ENCODE assay signal across 1 cellular context in the genomic region with DNA sequence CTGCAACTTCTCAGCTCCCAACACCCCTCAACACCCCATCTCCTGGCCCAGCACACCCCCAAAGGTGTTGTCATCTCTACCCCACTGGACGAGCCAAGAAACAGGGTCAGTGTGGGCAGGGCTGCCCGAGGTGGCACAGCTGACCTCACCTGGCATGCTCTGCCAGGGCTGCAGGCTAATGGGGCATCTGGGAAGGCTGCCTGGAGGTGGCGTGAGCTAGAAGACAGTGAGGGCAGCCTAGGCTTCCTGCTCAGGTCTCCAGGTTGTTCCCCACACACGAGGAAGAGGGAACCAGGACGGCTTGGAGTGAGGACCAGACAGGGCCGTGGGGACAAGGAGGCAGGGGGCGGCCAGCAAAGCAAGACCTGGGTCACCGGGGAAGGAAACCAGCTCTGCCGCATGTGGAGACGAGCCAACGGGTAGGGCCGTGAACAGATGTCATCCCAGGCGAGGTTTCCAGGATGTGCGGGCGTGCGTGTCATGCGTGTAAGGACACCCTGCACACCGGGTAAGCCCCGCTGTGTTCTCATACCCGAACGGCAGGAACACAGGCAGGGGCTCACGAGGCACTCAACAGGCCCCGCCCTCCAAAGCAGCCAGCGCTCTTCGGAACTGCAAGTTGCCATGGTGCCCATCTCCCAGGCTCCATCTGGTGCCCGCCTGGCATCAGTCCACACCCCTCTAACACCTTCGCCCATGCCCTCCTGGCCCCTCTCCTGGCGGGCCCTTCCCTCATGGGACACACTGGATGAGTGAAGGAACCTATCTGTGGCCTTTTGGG.
TF ChIP-seq lines count a peak whose summit lies in the region.

No MANE protein-coding gene starts in this region.

TF ChIP-seq in HepG2, 621 proteins besides CTCF, POLR2A, EP300 and RAD21:
- no peak for TF ChIP-seq MATR3 (CRISPR knock-in tag; IDR thresholded peaks at IDR 0.05)
- TF ChIP-seq ZNF232 (CRISPR knock-in tag; IDR thresholded peaks at IDR 0.05; ENCODE audit: borderline replicate concordance), result no peak
- TF ChIP-seq ZNF577 (CRISPR knock-in tag; IDR thresholded peaks at IDR 0.05; ENCODE audit: borderline replicate concordance, low read depth), result no peak
- TF ChIP-seq, protein P1, sequence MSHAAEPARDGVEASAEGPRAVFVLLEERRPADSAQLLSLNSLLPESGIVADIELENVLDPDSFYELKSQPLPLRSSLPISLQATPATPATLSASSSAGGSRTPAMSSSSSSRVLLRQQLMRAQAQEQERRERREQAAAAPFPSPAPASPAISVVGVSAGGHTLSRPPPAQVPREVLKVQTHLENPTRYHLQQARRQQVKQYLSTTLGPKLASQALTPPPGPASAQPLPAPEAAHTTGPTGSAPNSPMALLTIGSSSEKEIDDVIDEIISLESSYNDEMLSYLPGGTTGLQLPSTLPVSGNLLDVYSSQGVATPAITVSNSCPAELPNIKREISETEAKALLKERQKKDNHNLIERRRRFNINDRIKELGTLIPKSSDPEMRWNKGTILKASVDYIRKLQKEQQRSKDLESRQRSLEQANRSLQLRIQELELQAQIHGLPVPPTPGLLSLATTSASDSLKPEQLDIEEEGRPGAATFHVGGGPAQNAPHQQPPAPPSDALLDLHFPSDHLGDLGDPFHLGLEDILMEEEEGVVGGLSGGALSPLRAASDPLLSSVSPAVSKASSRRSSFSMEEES (CRISPR knock-in tag; IDR thresholded peaks at IDR 0.05), result no peak
- TF ChIP-seq FOXJ3 (CRISPR knock-in tag; IDR thresholded peaks at IDR 0.05; ENCODE audit: borderline replicate concordance), result no peak
- no peak for TF ChIP-seq ZFP82 (CRISPR knock-in tag; IDR thresholded peaks at IDR 0.05; ENCODE audit: borderline replicate concordance)
- 0 out of 2 replicates have a peak, but pooled peaks have one; percentile 32 for TF ChIP-seq ZNF563 (CRISPR knock-in tag; IDR thresholded peaks at IDR 0.05)
- TF ChIP-seq AHR (CRISPR knock-in tag; IDR thresholded peaks at IDR 0.05), result 0 out of 2 replicates have a peak, but pooled peaks have one; percentile 35
- no peak for TF ChIP-seq ZNF589 (CRISPR knock-in tag; conservative IDR thresholded peaks at IDR 0.05)
- TF ChIP-seq ZFP1 (CRISPR knock-in tag; IDR thresholded peaks at IDR 0.05), result no peak
- TF ChIP-seq HES4 (CRISPR knock-in tag; IDR thresholded peaks at IDR 0.05; ENCODE audit: borderline replicate concordance), result 0 out of 2 replicates have a peak, but pooled peaks have one; percentile 31
- TF ChIP-seq SP2 (CRISPR knock-in tag; IDR thresholded peaks at IDR 0.05), result no peak
- no peak for TF ChIP-seq TSC22D2 (CRISPR knock-in tag; IDR thresholded peaks at IDR 0.05; ENCODE audit: borderline replicate concordance)
- no peak for TF ChIP-seq KDM4B (CRISPR knock-in tag; IDR thresholded peaks at IDR 0.05)
- TF ChIP-seq, protein P2, sequence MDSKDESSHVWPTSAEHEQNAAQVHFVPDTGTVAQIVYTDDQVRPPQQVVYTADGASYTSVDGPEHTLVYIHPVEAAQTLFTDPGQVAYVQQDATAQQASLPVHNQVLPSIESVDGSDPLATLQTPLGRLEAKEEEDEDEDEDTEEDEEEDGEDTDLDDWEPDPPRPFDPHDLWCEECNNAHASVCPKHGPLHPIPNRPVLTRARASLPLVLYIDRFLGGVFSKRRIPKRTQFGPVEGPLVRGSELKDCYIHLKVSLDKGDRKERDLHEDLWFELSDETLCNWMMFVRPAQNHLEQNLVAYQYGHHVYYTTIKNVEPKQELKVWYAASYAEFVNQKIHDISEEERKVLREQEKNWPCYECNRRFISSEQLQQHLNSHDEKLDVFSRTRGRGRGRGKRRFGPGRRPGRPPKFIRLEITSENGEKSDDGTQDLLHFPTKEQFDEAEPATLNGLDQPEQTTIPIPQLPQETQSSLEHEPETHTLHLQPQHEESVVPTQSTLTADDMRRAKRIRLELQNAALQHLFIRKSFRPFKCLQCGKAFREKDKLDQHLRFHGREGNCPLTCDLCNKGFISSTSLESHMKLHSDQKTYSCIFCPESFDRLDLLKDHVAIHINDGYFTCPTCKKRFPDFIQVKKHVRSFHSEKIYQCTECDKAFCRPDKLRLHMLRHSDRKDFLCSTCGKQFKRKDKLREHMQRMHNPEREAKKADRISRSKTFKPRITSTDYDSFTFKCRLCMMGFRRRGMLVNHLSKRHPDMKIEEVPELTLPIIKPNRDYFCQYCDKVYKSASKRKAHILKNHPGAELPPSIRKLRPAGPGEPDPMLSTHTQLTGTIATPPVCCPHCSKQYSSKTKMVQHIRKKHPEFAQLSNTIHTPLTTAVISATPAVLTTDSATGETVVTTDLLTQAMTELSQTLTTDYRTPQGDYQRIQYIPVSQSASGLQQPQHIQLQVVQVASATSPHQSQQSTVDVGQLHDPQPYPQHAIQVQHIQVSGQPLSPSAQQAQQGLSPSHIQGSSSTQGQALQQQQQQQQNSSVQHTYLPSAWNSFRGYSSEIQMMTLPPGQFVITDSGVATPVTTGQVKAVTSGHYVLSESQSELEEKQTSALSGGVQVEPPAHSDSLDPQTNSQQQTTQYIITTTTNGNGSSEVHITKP (CRISPR knock-in tag; IDR thresholded peaks at IDR 0.05; ENCODE audit: low read depth), result no peak
- no peak for TF ChIP-seq IKZF4 (CRISPR knock-in tag; IDR thresholded peaks at IDR 0.05; ENCODE audit: borderline replicate concordance, low read depth, not compliant biosample characterization)
- TF ChIP-seq, protein P3, sequence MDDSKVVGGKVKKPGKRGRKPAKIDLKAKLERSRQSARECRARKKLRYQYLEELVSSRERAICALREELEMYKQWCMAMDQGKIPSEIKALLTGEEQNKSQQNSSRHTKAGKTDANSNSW (CRISPR knock-in tag; IDR thresholded peaks at IDR 0.05; ENCODE audit: borderline replicate concordance), result no peak
- no peak for TF ChIP-seq HNRNPUL1 (IDR thresholded peaks at IDR 0.05; ENCODE audit: low read depth, low read length)
- TF ChIP-seq ZNF329 (CRISPR knock-in tag; IDR thresholded peaks at IDR 0.05; ENCODE audit: low read depth), result no peak
- no peak for TF ChIP-seq POLR2AphosphoS2 (IDR thresholded peaks at IDR 0.05; ENCODE audit: low read depth, low read length)
- TF ChIP-seq MXI1 (IDR thresholded peaks at IDR 0.05; ENCODE audit: borderline replicate concordance, low read depth, low read length), result no peak
- TF ChIP-seq ZNF841 (CRISPR knock-in tag; IDR thresholded peaks at IDR 0.05; ENCODE audit: borderline replicate concordance), result no peak
- TF ChIP-seq, protein P4, sequence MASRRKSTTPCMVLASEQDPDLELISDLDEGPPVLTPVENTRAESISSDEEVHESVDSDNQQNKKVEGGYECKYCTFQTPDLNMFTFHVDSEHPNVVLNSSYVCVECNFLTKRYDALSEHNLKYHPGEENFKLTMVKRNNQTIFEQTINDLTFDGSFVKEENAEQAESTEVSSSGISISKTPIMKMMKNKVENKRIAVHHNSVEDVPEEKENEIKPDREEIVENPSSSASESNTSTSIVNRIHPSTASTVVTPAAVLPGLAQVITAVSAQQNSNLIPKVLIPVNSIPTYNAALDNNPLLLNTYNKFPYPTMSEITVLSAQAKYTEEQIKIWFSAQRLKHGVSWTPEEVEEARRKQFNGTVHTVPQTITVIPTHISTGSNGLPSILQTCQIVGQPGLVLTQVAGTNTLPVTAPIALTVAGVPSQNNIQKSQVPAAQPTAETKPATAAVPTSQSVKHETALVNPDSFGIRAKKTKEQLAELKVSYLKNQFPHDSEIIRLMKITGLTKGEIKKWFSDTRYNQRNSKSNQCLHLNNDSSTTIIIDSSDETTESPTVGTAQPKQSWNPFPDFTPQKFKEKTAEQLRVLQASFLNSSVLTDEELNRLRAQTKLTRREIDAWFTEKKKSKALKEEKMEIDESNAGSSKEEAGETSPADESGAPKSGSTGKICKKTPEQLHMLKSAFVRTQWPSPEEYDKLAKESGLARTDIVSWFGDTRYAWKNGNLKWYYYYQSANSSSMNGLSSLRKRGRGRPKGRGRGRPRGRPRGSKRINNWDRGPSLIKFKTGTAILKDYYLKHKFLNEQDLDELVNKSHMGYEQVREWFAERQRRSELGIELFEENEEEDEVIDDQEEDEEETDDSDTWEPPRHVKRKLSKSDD (CRISPR knock-in tag; IDR thresholded peaks at IDR 0.05; ENCODE audit: low read depth), result no peak
- no peak for TF ChIP-seq ZNF367 (CRISPR knock-in tag; IDR thresholded peaks at IDR 0.05; ENCODE audit: borderline replicate concordance)
- TF ChIP-seq HNRNPL (IDR thresholded peaks at IDR 0.05; ENCODE audit: low read depth, low read length), result peak; percentile 53; the same call in 1 of the 2 replicates
- TF ChIP-seq, protein P5, sequence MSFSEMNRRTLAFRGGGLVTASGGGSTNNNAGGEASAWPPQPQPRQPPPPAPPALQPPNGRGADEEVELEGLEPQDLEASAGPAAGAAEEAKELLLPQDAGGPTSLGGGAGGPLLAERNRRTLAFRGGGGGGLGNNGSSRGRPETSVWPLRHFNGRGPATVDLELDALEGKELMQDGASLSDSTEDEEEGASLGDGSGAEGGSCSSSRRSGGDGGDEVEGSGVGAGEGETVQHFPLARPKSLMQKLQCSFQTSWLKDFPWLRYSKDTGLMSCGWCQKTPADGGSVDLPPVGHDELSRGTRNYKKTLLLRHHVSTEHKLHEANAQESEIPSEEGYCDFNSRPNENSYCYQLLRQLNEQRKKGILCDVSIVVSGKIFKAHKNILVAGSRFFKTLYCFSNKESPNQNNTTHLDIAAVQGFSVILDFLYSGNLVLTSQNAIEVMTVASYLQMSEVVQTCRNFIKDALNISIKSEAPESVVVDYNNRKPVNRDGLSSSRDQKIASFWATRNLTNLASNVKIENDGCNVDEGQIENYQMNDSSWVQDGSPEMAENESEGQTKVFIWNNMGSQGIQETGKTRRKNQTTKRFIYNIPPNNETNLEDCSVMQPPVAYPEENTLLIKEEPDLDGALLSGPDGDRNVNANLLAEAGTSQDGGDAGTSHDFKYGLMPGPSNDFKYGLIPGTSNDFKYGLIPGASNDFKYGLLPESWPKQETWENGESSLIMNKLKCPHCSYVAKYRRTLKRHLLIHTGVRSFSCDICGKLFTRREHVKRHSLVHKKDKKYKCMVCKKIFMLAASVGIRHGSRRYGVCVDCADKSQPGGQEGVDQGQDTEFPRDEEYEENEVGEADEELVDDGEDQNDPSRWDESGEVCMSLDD (CRISPR knock-in tag; IDR thresholded peaks at IDR 0.05; ENCODE audit: borderline replicate concordance), result no peak
